1 cellular context compared by ENCODE assay signal in genomic region chr4:41136456-41136855, GRCh38.
TF ChIP-seq lines count a peak whose summit lies in the region.

No MANE protein-coding gene starts in this region.

TF ChIP-seq in H1, 55 proteins besides CTCF, POLR2A, EP300 and RAD21:
- no peak for TF ChIP-seq SIRT6 (IDR thresholded peaks at IDR 0.05; ENCODE audit: low read length)
- no peak for TF ChIP-seq CBX8 (IDR thresholded peaks at IDR 0.05; ENCODE audit: borderline replicate concordance, low read depth, low read length)
